ENCODE assay signal across 7 cellular contexts in the genomic region with DNA sequence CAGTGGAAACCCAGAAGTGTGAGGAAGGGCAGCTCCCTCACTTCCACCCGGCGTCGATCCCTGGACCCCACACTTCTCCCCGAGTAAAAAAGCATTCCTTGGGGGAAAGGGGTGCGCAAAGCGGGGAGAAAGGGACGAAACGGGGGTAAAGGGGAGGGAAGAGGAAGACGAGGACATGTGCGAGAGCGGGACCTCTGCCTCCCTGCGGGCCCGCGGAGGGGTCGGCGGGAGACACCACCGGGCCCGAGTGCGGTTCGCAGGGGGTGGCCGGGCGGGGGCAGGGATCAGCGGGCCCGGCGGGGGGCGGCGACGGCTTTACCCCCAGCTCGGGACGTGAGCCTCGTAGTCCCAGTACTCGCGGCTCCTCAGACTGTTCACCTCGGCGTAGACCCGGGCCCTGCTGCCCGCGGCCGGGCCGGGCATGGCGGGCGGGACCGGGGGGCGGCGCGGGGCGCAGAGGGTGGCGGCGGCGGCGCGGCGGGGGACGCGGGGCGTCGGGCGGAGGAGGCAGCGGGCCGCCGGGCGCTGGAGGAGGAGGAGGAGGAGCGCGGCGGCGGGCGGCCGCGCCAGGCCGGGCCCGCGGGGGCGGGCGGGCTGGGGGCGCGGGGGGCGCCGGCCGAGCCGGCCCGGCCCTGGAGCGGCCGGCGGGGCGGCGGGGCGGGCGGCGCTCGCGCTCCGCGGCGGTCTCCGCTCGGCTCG. TPM values are rescaled to one million over a fixed set of nuclear protein-coding genes. Genes with fewer than 3 reads are reported as not detected.
A peak's percentile ranks its signal among the peaks of the same experiment; 100 is the strongest.
DNase-seq lines count a peak whose midpoint lies in the region; ATAC-seq, FAIRE-seq and TF ChIP-seq lines count a peak whose summit lies in the region.

No MANE protein-coding gene starts in this region.

- no peak overlapping the region for H2AFZ ChIP-seq in H1 (ENCODE audit: low read length)

- H3K9me3 Mint-ChIP-seq in natural killer cell: no peaks in the 10 kb centered on the region

- H3K27ac ChIP-seq in H1 (ENCODE audit: low read depth, low read length): no peak overlapping the region

- H3K36me3 ChIP-seq in H1 (ENCODE audit: control insufficient read depth in 2 of 4, insufficient read depth in 4 of 4, low read length in 3 of 4): peaks cover 3 to 41% (median 25%) of the 10 kb centered on the region in 4 experiments; a peak in 7 of 8 replicates

- TF ChIP-seq CTCF in H1 (IDR thresholded peaks at IDR 0.05; ENCODE audit: control extremely low read depth in 1 of 3, insufficient read depth in 1 of 3, low read depth in 1 of 3, low read length in 3 of 3) (no peak), natural killer cell (IDR thresholded peaks at IDR 0.05) (no peak)

- H2BK15ac ChIP-seq in H1 (ENCODE audit: low read length): no peak overlapping the region

- no peak overlapping the region for H3K14ac ChIP-seq in H1 (ENCODE audit: insufficient read length)

- no peak for TF ChIP-seq POLR2A in H1 (IDR thresholded peaks at IDR 0.05; ENCODE audit: control extremely low read depth in 1 of 2, low read depth in 2 of 2, low read length in 2 of 2)

- H4K5ac ChIP-seq in H1 (ENCODE audit: insufficient read length, low read depth, low read length): no peak overlapping the region

- no peak overlapping the region for H2BK120ac ChIP-seq in H1 (replicated peaks; ENCODE audit: low read depth, low read length)

- no peak overlapping the region for H4K8ac ChIP-seq in H1 (ENCODE audit: extremely low read depth, insufficient read depth, low read length)

- no peak overlapping the region for H3K23ac ChIP-seq in H1 (ENCODE audit: insufficient read length)

- peak overlapping the region; percentile 87 to 97 (median 90) for H3K4me3 ChIP-seq in H1 (ENCODE audit: extremely low read depth in 1 of 4, insufficient read depth in 2 of 4, low read depth in 3 of 4, low read length in 4 of 4)

- H3K79me1 ChIP-seq in H1 (ENCODE audit: low read depth, low read length): peaks cover 6% of the 10 kb centered on the region

- H3K79me2 ChIP-seq in H1 (ENCODE audit: control insufficient read depth in 1 of 2, insufficient read depth in 2 of 2, low read length in 2 of 2): peaks cover 6 to 37% of the 10 kb centered on the region in 2 experiments; a peak in 3 of 4 replicates

- no peak for FAIRE-seq in H1 (lab: Jason Lieb, UNC)

- H3K4me1 ChIP-seq in H1 (replicated peaks in 1 of 4; ENCODE audit: control insufficient read depth in 3 of 4, insufficient read depth in 4 of 4, low read length in 3 of 4): peaks cover 0 to 6% (median 3%) of the 10 kb centered on the region in 4 experiments; a peak in 2 of 7 replicates

- peak; percentile 21 for DNase-seq in RPMI8226
- peak in 1 of 2 experiments; percentile 53 for DNase-seq in H1 (ENCODE audit: low read depth in 1 of 2, low spot score in 2 of 2)
- DNase-seq in natural killer cell: no peak
- no peak for DNase-seq in cortex of kidney (lab: John Stamatoyannopoulos, UW)
- no peak for DNase-seq in NCI-H1436 (lab: John Stamatoyannopoulos, UW)

- 0% methylated on average over 4 of the region's 97 CpGs; no CpG with 5 or more reads in 1 of the 2 experiments for WGBS in H1 (ENCODE audit: extremely low coverage in 1 of 2, insufficient coverage in 1 of 2, insufficient read length in 1 of 2, insufficient replicate concordance in 2 of 2, low coverage in 1 of 2, low lambda C conversion rate in 2 of 2, missing lambda C conversion rate in 1 of 2), 2 experiments

- H4K91ac ChIP-seq in H1 (replicated peaks; ENCODE audit: insufficient read length, low read length): no peak overlapping the region

- CTCF ChIA-PET in H1 (lab: Charles Lee; ENCODE audit: partially characterized antibody): interaction anchor here (0.5 to 1.4 kb wide), 6 partner anchors 10 to 74 kb away, joined by 3 to 7 read pairs (median 4); a partner anchor contains a TSS

- no peaks in the 10 kb centered on the region for H3K36me3 Mint-ChIP-seq in natural killer cell

- H3K4me3 Mint-ChIP-seq in natural killer cell: peak overlapping the region; percentile 88

- H2BK5ac ChIP-seq in H1 (ENCODE audit: low read depth, low read length): no peak overlapping the region

- peak overlapping the region; percentile 56 to 75 (median 67) for H3K9ac ChIP-seq in H1 (replicated peaks in 1 of 4; ENCODE audit: extremely low read depth in 1 of 4, low read depth in 3 of 4, low read length in 3 of 4)

- peaks cover 52 to 57% of the 10 kb centered on the region in 2 donors for H3K4me1 Mint-ChIP-seq in natural killer cell

- TF ChIP-seq RAD21 in H1 (IDR thresholded peaks at IDR 0.05 in 1 of 2, conservative IDR thresholded peaks at IDR 0.05 in 1 of 2; ENCODE audit: low read depth in 2 of 2, low read length in 2 of 2): no peak

- TF ChIP-seq EP300 in H1 (IDR thresholded peaks at IDR 0.05; ENCODE audit: borderline replicate concordance in 1 of 2, low read depth in 2 of 2, low read length in 2 of 2): no peak

- H3K4me2 ChIP-seq in H1 (ENCODE audit: insufficient read depth in 1 of 2, low read depth in 2 of 2, low read length in 2 of 2): peak overlapping the region; percentile 89 to 90

- H3K56ac ChIP-seq in H1 (replicated peaks; ENCODE audit: insufficient read length, low read depth, low read length): no peak overlapping the region

- peaks cover 5 to 8% of the 10 kb centered on the region in 2 donors for H3K27me3 Mint-ChIP-seq in natural killer cell (ENCODE audit: low read depth in 2 of 2)

- H3K18ac ChIP-seq in H1 (ENCODE audit: extremely low read depth, low read length): no peak overlapping the region

- peaks cover 0 to 3% of the 10 kb centered on the region in 2 experiments for H4K20me1 ChIP-seq in H1 (replicated peaks in 1 of 2; ENCODE audit: control insufficient read depth in 1 of 2, insufficient read depth in 2 of 2, low read length in 2 of 2)

- peaks cover 0 to 5% (median 2%) of the 10 kb centered on the region in 4 experiments; a peak in 1 of 7 replicates for H3K27me3 ChIP-seq in H1 (replicated peaks in 1 of 4; ENCODE audit: control insufficient read depth in 3 of 4, extremely low read depth in 1 of 4, insufficient read depth in 3 of 4, low read length in 3 of 4)

- no peak overlapping the region for H3K4ac ChIP-seq in H1 (replicated peaks; ENCODE audit: insufficient read length, low read depth, low read length)

- H2AK5ac ChIP-seq in H1 (ENCODE audit: low read depth, low read length): no peak overlapping the region

- ATAC-seq in GM18502 (IDR thresholded peaks at IDR 0.05; ENCODE audit: poor library complexity, unreplicated experiment) (peak; percentile 39), HG02588 (IDR thresholded peaks at IDR 0.05; ENCODE audit: unreplicated experiment) (peak; percentile 40), natural killer cell (peak; percentile 46 to 50 (median 50))

- peak overlapping the region; percentile 58 to 82 for H3K27ac Mint-ChIP-seq in natural killer cell

- H2BK20ac ChIP-seq in H1 (ENCODE audit: low read length): no peak overlapping the region

- POLR2A ChIA-PET in H1 (lab: Charles Lee; ENCODE audit: partially characterized antibody): interaction anchor here (0.6 to 1.8 kb wide), 7 partner anchors 9 to 150 kb away, joined by 3 to 8 read pairs (median 3); a partner anchor contains a TSS

- peaks cover 11% of the 10 kb centered on the region; the same call in 1 of the 2 replicates for H3K23me2 ChIP-seq in H1 (ENCODE audit: low read depth, low read length)

- no peaks in the 10 kb centered on the region for H3K9me3 ChIP-seq in H1 (ENCODE audit: insufficient read depth in 2 of 2, low read depth in 1 of 2, low read length in 1 of 2)

- intact Hi-C loops in natural killer cell (cut with micrococcal nuclease): loop anchor here (10.0 kb wide), 1 partner anchor 173 kb away; a partner anchor contains a TSS

- H2BK12ac ChIP-seq in H1 (ENCODE audit: low read depth, low read length): no peak overlapping the region

TF ChIP-seq in H1, 55 proteins besides CTCF, POLR2A, EP300 and RAD21:
- TF ChIP-seq, protein P1, sequence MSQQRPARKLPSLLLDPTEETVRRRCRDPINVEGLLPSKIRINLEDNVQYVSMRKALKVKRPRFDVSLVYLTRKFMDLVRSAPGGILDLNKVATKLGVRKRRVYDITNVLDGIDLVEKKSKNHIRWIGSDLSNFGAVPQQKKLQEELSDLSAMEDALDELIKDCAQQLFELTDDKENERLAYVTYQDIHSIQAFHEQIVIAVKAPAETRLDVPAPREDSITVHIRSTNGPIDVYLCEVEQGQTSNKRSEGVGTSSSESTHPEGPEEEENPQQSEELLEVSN (IDR thresholded peaks at IDR 0.05): peak; percentile 33; the same call in 1 of the 2 replicates
- no peak for TF ChIP-seq EZH2 (IDR thresholded peaks at IDR 0.05; ENCODE audit: low read depth, low read length, severe bottlenecking)
- TF ChIP-seq, protein P2, sequence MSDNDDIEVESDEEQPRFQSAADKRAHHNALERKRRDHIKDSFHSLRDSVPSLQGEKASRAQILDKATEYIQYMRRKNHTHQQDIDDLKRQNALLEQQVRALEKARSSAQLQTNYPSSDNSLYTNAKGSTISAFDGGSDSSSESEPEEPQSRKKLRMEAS (IDR thresholded peaks at IDR 0.05): peak; percentile 35; the same call in 1 of the 2 replicates

RNA-seq across cellular contexts. Expression of a gene that starts 0.4 kb away (rescaled TPM):
- total RNA-seq in H1 (2021; fragmentation: NEBNext Ultra II Directional; extraction: Animal tissue kit (Norgen Biotek cat#: 25700)): 124 and 128 TPM in 2 replicates
- 29.4 and 37.9 TPM in 2 replicates for polyA plus RNA-seq in H1 (2011; rRNA removed)
- 37.1 TPM for polyA plus RNA-seq in H1 (2011; cell fraction: cytosol; rRNA removed)
- polyA plus RNA-seq in H1 (2011; cell fraction: nucleus; rRNA removed): 33.0 TPM
- polyA plus RNA-seq in H1 (2012, experiment 1 of 2): 59.7 to 79.1 TPM (median 65.0 TPM) in 4 replicates
- 27.6 TPM for polyA plus RNA-seq in H1 (2012, experiment 2 of 2)
- polyA plus RNA-seq in H1 (2013, experiment 1 of 2): 58.0 TPM
- 54.7 TPM for polyA plus RNA-seq in H1 (2013, experiment 2 of 2)
- polyA minus RNA-seq in H1 (2011; rRNA and poly(A)+ RNA removed): 148 and 169 TPM in 2 replicates
- 74.3 TPM for polyA minus RNA-seq in H1 (2011; cell fraction: cytosol; rRNA and poly(A)+ RNA removed)
- 97.3 TPM for polyA minus RNA-seq in H1 (2011; cell fraction: nucleus; rRNA and poly(A)+ RNA removed)
- 10 to 100 TPM; 53.2 to 61.1 (median 59.9) TPM for total RNA-seq in natural killer cell
